Comparison of ENCODE assay signal across 16 cellular contexts in the genomic region with DNA sequence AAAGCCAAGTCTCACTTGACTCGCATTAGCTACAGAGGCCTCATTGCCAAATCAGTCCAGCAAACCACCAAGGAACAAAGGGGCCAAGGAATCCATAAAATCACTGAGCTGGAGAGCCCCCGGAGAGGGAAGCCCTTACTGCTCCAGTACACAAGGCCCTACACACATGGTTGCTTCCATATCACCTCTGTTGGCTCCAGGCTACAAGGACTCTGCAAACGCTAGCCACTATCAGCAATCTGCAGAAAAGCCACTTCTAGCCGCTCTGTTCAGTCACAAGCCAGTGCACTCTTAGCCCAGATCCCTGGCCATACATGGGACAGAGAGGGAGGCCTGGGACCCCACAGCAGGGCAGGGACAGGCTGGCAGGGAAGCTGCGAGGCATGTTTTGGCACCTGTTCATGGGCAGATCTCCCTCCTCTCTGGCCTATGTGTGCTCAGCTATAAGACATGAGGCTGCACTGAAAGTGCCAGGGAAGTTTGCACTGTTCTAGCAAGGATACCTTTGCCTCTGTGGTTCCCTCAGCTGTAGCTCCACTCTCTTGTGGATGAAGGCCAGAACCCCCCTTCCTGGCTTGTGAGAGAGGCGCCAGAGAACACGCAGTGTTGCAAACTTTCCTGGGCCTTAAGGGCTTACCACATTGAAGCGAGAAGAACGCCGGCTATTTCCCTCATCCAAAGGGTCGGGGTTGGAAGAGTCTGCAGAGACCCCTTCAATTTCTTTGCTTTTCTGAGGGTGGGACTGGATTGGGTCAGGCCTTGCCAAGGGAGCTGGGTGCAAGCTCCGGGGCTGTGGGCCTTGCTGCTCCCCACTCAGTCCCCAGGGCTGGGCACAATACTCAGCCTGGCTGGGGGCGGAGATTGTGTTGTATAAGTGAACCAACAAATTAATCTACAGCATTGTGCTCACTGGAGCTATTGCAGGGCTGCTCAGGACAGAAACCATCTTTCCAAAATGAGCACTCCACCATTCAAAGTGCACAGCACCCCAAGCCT.
A peak's percentile ranks its signal among the peaks of the same experiment; 100 is the strongest.
DNase-seq lines count a peak whose midpoint lies in the region; ATAC-seq, FAIRE-seq and TF ChIP-seq lines count a peak whose summit lies in the region.
"Had no signal": no experiment of that assay in that cellular context is flagged by ENCODE, and none has a peak within 500 bp of the region (broad histone marks: within the 10 kb centered on the region; RNA-seq: fewer than 3 reads in every experiment).

No MANE protein-coding gene starts in this region.

- no peak overlapping the region for H3K4me3 ChIP-seq in astrocyte (ENCODE audit: insufficient read depth, low read depth, low read length)
- no peak overlapping the region for H3K4me3 ChIP-seq in rectal smooth muscle tissue (ENCODE audit: low read length)
- H3K4me3 ChIP-seq: SK-N-MC had no signal

- H2AFZ ChIP-seq in astrocyte (ENCODE audit: low read depth, low read length): no peak overlapping the region

- H3K36me3 Mint-ChIP-seq in astrocyte (ENCODE audit: low read depth, unreplicated experiment): peaks cover 22% of the 10 kb centered on the region

- H3K9me3 ChIP-seq in astrocyte (ENCODE audit: insufficient read depth, low read depth, low read length): no peaks in the 10 kb centered on the region

- H3K9ac ChIP-seq in astrocyte (ENCODE audit: low read length): no peak overlapping the region
- H3K9ac ChIP-seq in rectal smooth muscle tissue (ENCODE audit: low read length): no peak overlapping the region

- H3K4me1 Mint-ChIP-seq in astrocyte (ENCODE audit: low read depth, unreplicated experiment): no peaks in the 10 kb centered on the region

- no peaks in the 10 kb centered on the region for H4K20me1 ChIP-seq in astrocyte (ENCODE audit: insufficient read depth, low read length)

- TF ChIP-seq CTCF in astrocyte (IDR thresholded peaks at IDR 0.05; ENCODE audit: insufficient read depth, low read depth, low read length): no peak

- ATAC-seq in left ventricle myocardium superior: peak; percentile 57
- no peak for ATAC-seq in GM19328 (IDR thresholded peaks at IDR 0.05; ENCODE audit: unreplicated experiment)
- ATAC-seq: esophagus mucosa had no signal

- H3K27me3 Mint-ChIP-seq in astrocyte (ENCODE audit: low read depth, unreplicated experiment): peaks cover 14% of the 10 kb centered on the region
- H3K27me3 Mint-ChIP-seq: activated T-cell treated with anti-CD3 and anti-CD28 coated beads, Interleukin-2, amount 50 U/mL, for 24 hours had no signal

- peak; percentile 46 for DNase-seq in Caki2 (ENCODE audit: low read depth)
- no peak for DNase-seq in astrocyte (ENCODE audit: low read depth)
- DNase-seq in left ventricle myocardium superior: no peak
- no peak for DNase-seq in inferior parietal cortex (ENCODE audit: extremely low spot score)
- DNase-seq in activated naive CD4-positive, alpha-beta T cell treated with anti-CD3 and anti-CD28 coated beads, Interleukin-2, amount 50 U/mL, for 16 hours: no peak
- DNase-seq in GM19240 (ENCODE audit: insufficient read length, low spot score): no peak
- DNase-seq: activated T-cell treated with anti-CD3 and anti-CD28 coated beads, Interleukin-2, amount 50 U/mL, for 24 hours; AML-193; EL; KG1; NCI-H187; NK-92 treated with Interleukin-12 subunit alpha and Interleukin-12 subunit beta, amount 100 ng/mL, for 24 hours had no signal

- FAIRE-seq in astrocyte (lab: Jason Lieb, UNC): no peak

- H3K36me3 ChIP-seq in astrocyte (ENCODE audit: insufficient read depth, low read length) (no peaks in the 10 kb centered on the region), rectal smooth muscle tissue (ENCODE audit: control insufficient read depth, insufficient read depth, low read length) (no peaks in the 10 kb centered on the region)

- no peaks in the 10 kb centered on the region for H3K79me2 ChIP-seq in astrocyte (ENCODE audit: insufficient read depth, low read length)

- intact Hi-C loops in left ventricle myocardium superior (cut with micrococcal nuclease): loop anchor here (10.0 kb wide), 1 partner anchor 567 kb away; no protein-coding TSS in a partner anchor

- H3K27me3 ChIP-seq in astrocyte (ENCODE audit: insufficient read depth, low read length): no peaks in the 10 kb centered on the region
- no peaks in the 10 kb centered on the region for H3K27me3 ChIP-seq in rectal smooth muscle tissue (ENCODE audit: control insufficient read depth, insufficient read depth, low read length)

- in situ Hi-C loops in Caki2 (cut with HindIII; ENCODE audit: low pct_unique_long_range_greater_than_20kb, low sequenced_read_pairs): no loop called here

- H3K4me3 Mint-ChIP-seq in astrocyte (ENCODE audit: unreplicated experiment): no peak overlapping the region
- H3K4me3 Mint-ChIP-seq: activated T-cell treated with anti-CD3 and anti-CD28 coated beads, Interleukin-2, amount 50 U/mL, for 24 hours had no signal

- peaks cover 8% of the 10 kb centered on the region for H3K4me1 ChIP-seq in astrocyte (ENCODE audit: insufficient read depth, low read length)
- peaks cover 23% of the 10 kb centered on the region for H3K4me1 ChIP-seq in rectal smooth muscle tissue (ENCODE audit: control insufficient read depth, insufficient read depth, low read length)

- no peak overlapping the region for H3K27ac ChIP-seq in astrocyte (ENCODE audit: low read depth, low read length)
- peak overlapping the region; percentile 11 for H3K27ac ChIP-seq in rectal smooth muscle tissue (ENCODE audit: low read depth, low read length)
- H3K27ac ChIP-seq: SK-N-MC had no signal

- peaks cover 4% of the 10 kb centered on the region for H3K9me3 Mint-ChIP-seq in astrocyte (ENCODE audit: unreplicated experiment)
- H3K9me3 Mint-ChIP-seq: activated T-cell treated with anti-CD3 and anti-CD28 coated beads, Interleukin-2, amount 50 U/mL, for 24 hours had no signal

- H3K27ac Mint-ChIP-seq in astrocyte (ENCODE audit: unreplicated experiment): peak overlapping the region; percentile 34
- H3K27ac Mint-ChIP-seq: activated T-cell treated with anti-CD3 and anti-CD28 coated beads, Interleukin-2, amount 50 U/mL, for 24 hours had no signal

- no peak overlapping the region for H3K4me2 ChIP-seq in astrocyte (ENCODE audit: low read length)
